ENCODE assay signal across 8 cellular contexts in the genomic region with DNA sequence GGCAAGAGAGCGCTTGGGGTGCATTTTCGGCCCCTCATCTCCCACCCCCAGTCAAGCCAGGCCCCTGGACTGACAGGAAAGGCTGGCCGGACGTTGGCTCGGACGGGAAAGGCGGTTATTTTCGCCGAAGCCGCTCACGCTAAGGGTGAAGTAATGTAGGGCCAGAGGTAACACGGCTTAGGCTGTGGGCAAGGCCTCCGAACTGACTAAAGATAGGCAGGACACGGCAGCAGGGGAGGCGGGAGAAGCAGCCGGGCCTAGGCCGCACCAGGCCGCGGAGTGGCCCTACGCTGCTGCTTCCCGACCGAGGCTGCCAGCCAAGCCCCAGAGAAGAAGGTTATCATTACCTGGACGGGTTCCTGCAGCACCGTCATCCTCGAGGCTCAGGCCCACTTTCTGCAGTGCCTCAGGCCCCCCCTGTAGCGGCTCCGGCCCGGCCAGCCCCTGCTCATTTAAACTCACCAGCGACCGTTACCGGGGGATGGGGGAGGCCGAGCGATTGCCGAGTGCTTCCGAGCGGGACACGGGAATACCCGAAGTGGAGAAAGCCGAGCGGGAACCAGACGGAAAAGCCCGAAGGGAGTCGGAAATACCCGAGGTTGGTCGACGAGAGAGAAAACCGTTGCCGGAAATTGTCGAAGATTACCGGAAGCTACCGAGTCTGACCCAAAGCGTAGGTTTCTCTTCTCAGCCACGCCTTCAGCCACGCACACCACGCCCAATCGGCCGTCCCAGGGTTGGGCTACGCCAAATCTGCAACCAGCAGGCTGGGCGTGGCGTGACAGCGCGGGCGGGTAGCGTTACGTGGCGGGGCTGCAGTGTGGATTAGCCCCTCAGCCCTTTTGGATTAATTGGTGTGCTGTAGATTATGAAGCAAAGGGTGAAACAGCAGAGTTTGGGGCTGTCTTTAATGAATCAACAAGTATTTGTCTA. TPM values are rescaled to one million over a fixed set of nuclear protein-coding genes. Genes with fewer than 3 reads are reported as not detected.
A peak's percentile ranks its signal among the peaks of the same experiment; 100 is the strongest.
DNase-seq lines count a peak whose midpoint lies in the region; ATAC-seq, FAIRE-seq and TF ChIP-seq lines count a peak whose summit lies in the region.

A gene with protein sequence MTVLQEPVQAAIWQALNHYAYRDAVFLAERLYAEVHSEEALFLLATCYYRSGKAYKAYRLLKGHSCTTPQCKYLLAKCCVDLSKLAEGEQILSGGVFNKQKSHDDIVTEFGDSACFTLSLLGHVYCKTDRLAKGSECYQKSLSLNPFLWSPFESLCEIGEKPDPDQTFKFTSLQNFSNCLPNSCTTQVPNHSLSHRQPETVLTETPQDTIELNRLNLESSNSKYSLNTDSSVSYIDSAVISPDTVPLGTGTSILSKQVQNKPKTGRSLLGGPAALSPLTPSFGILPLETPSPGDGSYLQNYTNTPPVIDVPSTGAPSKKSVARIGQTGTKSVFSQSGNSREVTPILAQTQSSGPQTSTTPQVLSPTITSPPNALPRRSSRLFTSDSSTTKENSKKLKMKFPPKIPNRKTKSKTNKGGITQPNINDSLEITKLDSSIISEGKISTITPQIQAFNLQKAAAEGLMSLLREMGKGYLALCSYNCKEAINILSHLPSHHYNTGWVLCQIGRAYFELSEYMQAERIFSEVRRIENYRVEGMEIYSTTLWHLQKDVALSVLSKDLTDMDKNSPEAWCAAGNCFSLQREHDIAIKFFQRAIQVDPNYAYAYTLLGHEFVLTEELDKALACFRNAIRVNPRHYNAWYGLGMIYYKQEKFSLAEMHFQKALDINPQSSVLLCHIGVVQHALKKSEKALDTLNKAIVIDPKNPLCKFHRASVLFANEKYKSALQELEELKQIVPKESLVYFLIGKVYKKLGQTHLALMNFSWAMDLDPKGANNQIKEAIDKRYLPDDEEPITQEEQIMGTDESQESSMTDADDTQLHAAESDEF (minus strand): TSS at position 497 of the 933 bp plus-strand sequence. CDS start 123 bp downstream, at position 374.

- peak within 1 kb of the TSS; percentile 71 for H3K27ac ChIP-seq in OCI-LY3 (ENCODE audit: low read length)
- H3K27ac ChIP-seq in mesodermal cell (ENCODE audit: low read depth, low read length, severe bottlenecking), result peak within 1 kb of the TSS; percentile 95

- DNase-seq in D341Med (ENCODE audit: low spot score) (peak; percentile 100), HuH-7 (ENCODE audit: low spot score) (peak; percentile 86)
- peak; percentile 100 for DNase-seq in activated CD8-positive, alpha-beta memory T cell treated with anti-CD3 and anti-CD28 coated beads, Interleukin-2, amount 50 U/mL, for 48 hours
- DNase-seq in stimulated activated CD8-positive, alpha-beta memory T cell treated with anti-CD3 and anti-CD28 coated beads, Interleukin-15, amount 100 ng/mL, for 4 hours (ENCODE audit: low read depth in 2 of 2), result peak; percentile 97 to 99

- no peaks in the 10 kb centered on the region for H3K27me3 ChIP-seq in OCI-LY3 (ENCODE audit: low read depth, low read length)

- peaks cover 50% of the 10 kb centered on the region for H3K79me2 ChIP-seq in OCI-LY3 (ENCODE audit: low read length)

- H3K4me3 ChIP-seq in OCI-LY3 (ENCODE audit: low read length) (peak within 1 kb of the TSS; percentile 95), mesodermal cell (ENCODE audit: extremely low read depth, insufficient read depth, low read length, poor library complexity, severe bottlenecking) (peak within 1 kb of the TSS; percentile 94)

- no peak for TF ChIP-seq CTCF in OCI-LY3 (IDR thresholded peaks at IDR 0.05; ENCODE audit: low read depth, low read length)

- peak within 1 kb of the TSS; percentile 96 for H3K9ac ChIP-seq in OCI-LY3 (ENCODE audit: low read length)

- ATAC-seq in GM21515 (IDR thresholded peaks at IDR 0.05; ENCODE audit: unreplicated experiment), result peak; percentile 93

- H3K9me3 ChIP-seq in OCI-LY3 (ENCODE audit: insufficient read depth, low read length), result no peaks in the 10 kb centered on the region
- no peaks in the 10 kb centered on the region for H3K9me3 ChIP-seq in mesodermal cell (ENCODE audit: control insufficient read depth, low read length)

- peaks cover 8% of the 10 kb centered on the region; the same call in 1 of the 2 replicates for H3K4me1 ChIP-seq in OCI-LY3 (ENCODE audit: low read length)
- peaks cover 6% of the 10 kb centered on the region for H3K4me1 ChIP-seq in mesodermal cell (ENCODE audit: control insufficient read depth, insufficient read depth, low read length, poor library complexity, severe bottlenecking)

- WGBS in mesodermal cell (ENCODE audit: insufficient coverage in 2 of 2), 2 experiments, result 0% methylated on average over 59 to 63 of the region's 66 CpGs

- peak within 1 kb of the TSS; percentile 92 for H3K4me2 ChIP-seq in OCI-LY3 (ENCODE audit: low read length)

- H2AFZ ChIP-seq in OCI-LY3 (ENCODE audit: low read depth, low read length), result peak within 1 kb of the TSS; percentile 89; the same call in 1 of the 2 replicates

- H3K36me3 ChIP-seq in OCI-LY3 (replicated peaks; ENCODE audit: low read depth, low read length), result peaks cover 2% of the 10 kb centered on the region
- no peaks in the 10 kb centered on the region for H3K36me3 ChIP-seq in mesodermal cell (ENCODE audit: control insufficient read depth, insufficient read depth, low read length)

- H4K20me1 ChIP-seq in OCI-LY3 (ENCODE audit: insufficient read depth, low read length), result peaks cover 28% of the 10 kb centered on the region

- FAIRE-seq in endometrium (lab: Jason Lieb, UNC), result peak; percentile 96

RNA-seq across cellular contexts. Expression of the gene that starts here (rescaled TPM):
- polyA plus RNA-seq in mesodermal cell (2013, experiment 1 of 2), result 66.0 TPM
- 69.4 TPM for polyA plus RNA-seq in mesodermal cell (2013, experiment 2 of 2)

Comparison
In these comparisons a context has a peak if more than half of its experiments do, and no peak if none do; other contexts are left out.
1. Peak in every context shown above with its lines: DNase-seq, ATAC-seq, H3K4me3 ChIP-seq and H3K27ac ChIP-seq.